In genomic region chr11:55357560-55358184, GRCh38 we compare ENCODE assay signal across 19 cellular contexts. TPM values are rescaled to one million over a fixed set of nuclear protein-coding genes. Genes with fewer than 3 reads are reported as not detected.
DNase-seq lines count a peak whose midpoint lies in the region; ATAC-seq and TF ChIP-seq lines count a peak whose summit lies in the region.
"Had no signal": no experiment of that assay in that cellular context is flagged by ENCODE, and none has a peak within 500 bp of the region (broad histone marks: within the 10 kb centered on the region; RNA-seq: fewer than 3 reads in every experiment).

No MANE protein-coding gene starts in this region.

- no peaks in the 10 kb centered on the region for H3K4me1 Mint-ChIP-seq in activated CD8-positive, alpha-beta T cell treated with anti-CD3 and anti-CD28 coated beads for 36 hours (ENCODE audit: low read depth)
- H3K4me1 Mint-ChIP-seq in activated CD8-positive, alpha-beta T cell treated with anti-CD3 and anti-CD28 coated beads, Interleukin-2, amount 10 ng/mL, durations not matched to agents 7 days and 5 days (ENCODE audit: low read depth) = no peaks in the 10 kb centered on the region
- H3K4me1 Mint-ChIP-seq in T-helper 2 cell treated with Interferon-gamma antibody and Interleukin-4, amounts not matched to agents 5 μg/mL and 100 μg/mL, for 36 hours (ENCODE audit: low read depth) = no peaks in the 10 kb centered on the region

- no peak for DNase-seq in activated CD8-positive, alpha-beta T cell treated with anti-CD3 and anti-CD28 coated beads for 36 hours
- DNase-seq in activated CD8-positive, alpha-beta T cell treated with anti-CD3 and anti-CD28 coated beads, Interleukin-2, amount 10 ng/mL, durations not matched to agents 7 days and 5 days = no peak
- DNase-seq in RKO (ENCODE audit: low spot score) (peak; percentile 14), GM13976 (ENCODE audit: low spot score) (no peak), 8988T (no peak)
- no peak for DNase-seq in T-helper 2 cell treated with Interferon-gamma antibody and Interleukin-4, amounts not matched to agents 5 μg/mL and 100 μg/mL, for 36 hours (ENCODE audit: low spot score)
- DNase-seq: activated CD4-positive, alpha-beta memory T cell treated with anti-CD3 and anti-CD28 coated beads for 36 hours; anterior cingulate cortex; DMS79; GM23248; heart left ventricle; NCI-H2227 treated with DMSO at 0.1 percent for 48 hours; stimulated activated CD4-positive, alpha-beta T cell treated with anti-CD3 and anti-CD28 coated beads, Interleukin-12 subunit alpha, Interleukin-12 subunit beta, amount 100 ng/mL, for 4 hours; T1000 had no signal

- no peak overlapping the region for H3K9ac ChIP-seq in KMS-11
- H3K9ac ChIP-seq: GM23248, parathyroid adenoma had no signal

- no peak overlapping the region for H3K4me3 Mint-ChIP-seq in activated CD8-positive, alpha-beta T cell treated with anti-CD3 and anti-CD28 coated beads for 36 hours
- no peak overlapping the region for H3K4me3 Mint-ChIP-seq in activated CD8-positive, alpha-beta T cell treated with anti-CD3 and anti-CD28 coated beads, Interleukin-2, amount 10 ng/mL, durations not matched to agents 7 days and 5 days
- no peak overlapping the region for H3K4me3 Mint-ChIP-seq in T-helper 2 cell treated with Interferon-gamma antibody and Interleukin-4, amounts not matched to agents 5 μg/mL and 100 μg/mL, for 36 hours
- H3K4me3 Mint-ChIP-seq: activated CD4-positive, alpha-beta memory T cell treated with anti-CD3 and anti-CD28 coated beads for 36 hours had no signal

- CTCF ChIA-PET in activated CD8-positive, alpha-beta T cell treated with anti-CD3 and anti-CD28 coated beads for 36 hours (lab: Charles Lee) = no interaction called here
- CTCF ChIA-PET in activated CD8-positive, alpha-beta T cell treated with anti-CD3 and anti-CD28 coated beads, Interleukin-2, amount 10 ng/mL, durations not matched to agents 7 days and 5 days (lab: Charles Lee) = interaction anchor here (1.6 kb wide), 1 partner anchor 11 kb away, joined by 3 read pairs; no protein-coding TSS in a partner anchor

- H2AFZ ChIP-seq in KMS-11 (ENCODE audit: low read depth) = no peak overlapping the region; the same call in 1 of the 2 replicates
- H2AFZ ChIP-seq: GM23248, parathyroid adenoma had no signal

- no peaks in the 10 kb centered on the region for H3K4me1 ChIP-seq in KMS-11 (ENCODE audit: low read depth, poor library complexity, severe bottlenecking)
- H3K4me1 ChIP-seq: heart left ventricle, parathyroid adenoma, suprapubic skin had no signal

- peak; percentile 21 for TF ChIP-seq CTCF in activated CD8-positive, alpha-beta T cell treated with anti-CD3 and anti-CD28 coated beads for 36 hours (IDR thresholded peaks at IDR 0.05)
- peak; percentile 48 for TF ChIP-seq CTCF in KMS-11 (conservative IDR thresholded peaks at IDR 0.05; ENCODE audit: low read depth, low read length)
- TF ChIP-seq CTCF in GM13976 (IDR thresholded peaks at IDR 0.05; ENCODE audit: borderline replicate concordance, control extremely low read depth, extremely low read depth, insufficient read depth, missing control alignments) = no peak

- no peaks in the 10 kb centered on the region for H3K27me3 Mint-ChIP-seq in activated CD8-positive, alpha-beta T cell treated with anti-CD3 and anti-CD28 coated beads for 36 hours
- H3K27me3 Mint-ChIP-seq in activated CD8-positive, alpha-beta T cell treated with anti-CD3 and anti-CD28 coated beads, Interleukin-2, amount 10 ng/mL, durations not matched to agents 7 days and 5 days (ENCODE audit: low read depth) = no peaks in the 10 kb centered on the region
- no peaks in the 10 kb centered on the region for H3K27me3 Mint-ChIP-seq in T-helper 2 cell treated with Interferon-gamma antibody and Interleukin-4, amounts not matched to agents 5 μg/mL and 100 μg/mL, for 36 hours (ENCODE audit: low read depth)
- H3K27me3 Mint-ChIP-seq: activated CD4-positive, alpha-beta memory T cell treated with anti-CD3 and anti-CD28 coated beads for 36 hours had no signal

- H3K4me3 ChIP-seq in KMS-11 (IDR thresholded peaks at IDR 0.05; ENCODE audit: insufficient read depth, low read depth, low read length) = no peak overlapping the region
- H3K4me3 ChIP-seq: GM23248, heart left ventricle, suprapubic skin had no signal

- POLR2A ChIA-PET in activated CD8-positive, alpha-beta T cell treated with anti-CD3 and anti-CD28 coated beads for 36 hours (lab: Charles Lee) = no interaction called here
- POLR2A ChIA-PET in activated CD8-positive, alpha-beta T cell treated with anti-CD3 and anti-CD28 coated beads, Interleukin-2, amount 10 ng/mL, durations not matched to agents 7 days and 5 days (lab: Charles Lee) = no interaction called here

- no peaks in the 10 kb centered on the region for H3K27me3 ChIP-seq in KMS-11 (ENCODE audit: insufficient read depth, low read depth)
- H3K27me3 ChIP-seq: heart left ventricle, suprapubic skin had no signal

- no peaks in the 10 kb centered on the region for H3K79me2 ChIP-seq in KMS-11 (ENCODE audit: insufficient read depth, low read depth)
- H3K79me2 ChIP-seq: parathyroid adenoma had no signal

- no peak overlapping the region for H3K4me2 ChIP-seq in KMS-11

- intact Hi-C loops in activated CD8-positive, alpha-beta T cell treated with anti-CD3 and anti-CD28 coated beads for 36 hours (cut with micrococcal nuclease) = no loop called here

- H3K36me3 Mint-ChIP-seq in activated CD8-positive, alpha-beta T cell treated with anti-CD3 and anti-CD28 coated beads for 36 hours (ENCODE audit: low read depth) = no peaks in the 10 kb centered on the region
- no peaks in the 10 kb centered on the region for H3K36me3 Mint-ChIP-seq in activated CD8-positive, alpha-beta T cell treated with anti-CD3 and anti-CD28 coated beads, Interleukin-2, amount 10 ng/mL, durations not matched to agents 7 days and 5 days (ENCODE audit: low read depth)
- H3K36me3 Mint-ChIP-seq in T-helper 2 cell treated with Interferon-gamma antibody and Interleukin-4, amounts not matched to agents 5 μg/mL and 100 μg/mL, for 36 hours (ENCODE audit: low read depth) = no peaks in the 10 kb centered on the region
- H3K36me3 Mint-ChIP-seq: activated CD4-positive, alpha-beta memory T cell treated with anti-CD3 and anti-CD28 coated beads for 36 hours had no signal

- H4K20me1 ChIP-seq in KMS-11 (ENCODE audit: insufficient read depth) = no peaks in the 10 kb centered on the region

- ATAC-seq in activated CD8-positive, alpha-beta T cell treated with anti-CD3 and anti-CD28 coated beads for 36 hours = no peak
- ATAC-seq in activated CD8-positive, alpha-beta T cell treated with anti-CD3 and anti-CD28 coated beads, Interleukin-2, amount 10 ng/mL, durations not matched to agents 7 days and 5 days = no peak
- no peak for ATAC-seq in HG03045 (IDR thresholded peaks at IDR 0.05; ENCODE audit: unreplicated experiment)
- ATAC-seq: esophagus mucosa, heart left ventricle had no signal

- no peak overlapping the region for H3K27ac Mint-ChIP-seq in activated CD8-positive, alpha-beta T cell treated with anti-CD3 and anti-CD28 coated beads for 36 hours
- H3K27ac Mint-ChIP-seq in activated CD8-positive, alpha-beta T cell treated with anti-CD3 and anti-CD28 coated beads, Interleukin-2, amount 10 ng/mL, durations not matched to agents 7 days and 5 days = no peak overlapping the region
- H3K27ac Mint-ChIP-seq in T-helper 2 cell treated with Interferon-gamma antibody and Interleukin-4, amounts not matched to agents 5 μg/mL and 100 μg/mL, for 36 hours = no peak overlapping the region
- H3K27ac Mint-ChIP-seq: activated CD4-positive, alpha-beta memory T cell treated with anti-CD3 and anti-CD28 coated beads for 36 hours had no signal

- H3K27ac ChIP-seq in KMS-11 = no peak overlapping the region
- H3K27ac ChIP-seq: GM23248, heart left ventricle, parathyroid adenoma, suprapubic skin had no signal

- no peaks in the 10 kb centered on the region for H3K36me3 ChIP-seq in KMS-11 (ENCODE audit: insufficient read depth)
- H3K36me3 ChIP-seq: heart left ventricle, suprapubic skin had no signal

- in situ Hi-C loops in GM13976 (cut with MboI; ENCODE audit: low sequenced_read_pairs, unreplicated experiment) = loop anchor here (25.0 kb wide), 1 partner anchor 105 kb away; no protein-coding TSS in a partner anchor

- peaks cover 33% of the 10 kb centered on the region for H3K9me3 Mint-ChIP-seq in activated CD8-positive, alpha-beta T cell treated with anti-CD3 and anti-CD28 coated beads for 36 hours
- H3K9me3 Mint-ChIP-seq in activated CD8-positive, alpha-beta T cell treated with anti-CD3 and anti-CD28 coated beads, Interleukin-2, amount 10 ng/mL, durations not matched to agents 7 days and 5 days (ENCODE audit: insufficient read depth) = peaks cover 33% of the 10 kb centered on the region
- H3K9me3 Mint-ChIP-seq in T-helper 2 cell treated with Interferon-gamma antibody and Interleukin-4, amounts not matched to agents 5 μg/mL and 100 μg/mL, for 36 hours = peaks cover 68% of the 10 kb centered on the region

RNA-seq across cellular contexts. Expression of gene OR4A15, which starts 10.1 kb away (rescaled TPM):
- total RNA-seq in activated CD8-positive, alpha-beta T cell treated with anti-CD3 and anti-CD28 coated beads for 36 hours = not detected
- not detected for total RNA-seq in activated CD8-positive, alpha-beta T cell treated with anti-CD3 and anti-CD28 coated beads, Interleukin-2, amount 10 ng/mL, durations not matched to agents 7 days and 5 days
- total RNA-seq: activated CD4-positive, alpha-beta memory T cell treated with anti-CD3 and anti-CD28 coated beads for 36 hours; esophagus mucosa; GM23248; heart left ventricle; suprapubic skin had no signal

RNA-seq across cellular contexts. Expression of gene OR4A16, which starts 14.7 kb away (rescaled TPM):
- total RNA-seq in activated CD8-positive, alpha-beta T cell treated with anti-CD3 and anti-CD28 coated beads for 36 hours = not detected
- total RNA-seq in activated CD8-positive, alpha-beta T cell treated with anti-CD3 and anti-CD28 coated beads, Interleukin-2, amount 10 ng/mL, durations not matched to agents 7 days and 5 days = not detected
- total RNA-seq: activated CD4-positive, alpha-beta memory T cell treated with anti-CD3 and anti-CD28 coated beads for 36 hours; esophagus mucosa; GM23248; heart left ventricle; suprapubic skin had no signal
